ENCODE assay signal across 14 cellular contexts in the genomic region with DNA sequence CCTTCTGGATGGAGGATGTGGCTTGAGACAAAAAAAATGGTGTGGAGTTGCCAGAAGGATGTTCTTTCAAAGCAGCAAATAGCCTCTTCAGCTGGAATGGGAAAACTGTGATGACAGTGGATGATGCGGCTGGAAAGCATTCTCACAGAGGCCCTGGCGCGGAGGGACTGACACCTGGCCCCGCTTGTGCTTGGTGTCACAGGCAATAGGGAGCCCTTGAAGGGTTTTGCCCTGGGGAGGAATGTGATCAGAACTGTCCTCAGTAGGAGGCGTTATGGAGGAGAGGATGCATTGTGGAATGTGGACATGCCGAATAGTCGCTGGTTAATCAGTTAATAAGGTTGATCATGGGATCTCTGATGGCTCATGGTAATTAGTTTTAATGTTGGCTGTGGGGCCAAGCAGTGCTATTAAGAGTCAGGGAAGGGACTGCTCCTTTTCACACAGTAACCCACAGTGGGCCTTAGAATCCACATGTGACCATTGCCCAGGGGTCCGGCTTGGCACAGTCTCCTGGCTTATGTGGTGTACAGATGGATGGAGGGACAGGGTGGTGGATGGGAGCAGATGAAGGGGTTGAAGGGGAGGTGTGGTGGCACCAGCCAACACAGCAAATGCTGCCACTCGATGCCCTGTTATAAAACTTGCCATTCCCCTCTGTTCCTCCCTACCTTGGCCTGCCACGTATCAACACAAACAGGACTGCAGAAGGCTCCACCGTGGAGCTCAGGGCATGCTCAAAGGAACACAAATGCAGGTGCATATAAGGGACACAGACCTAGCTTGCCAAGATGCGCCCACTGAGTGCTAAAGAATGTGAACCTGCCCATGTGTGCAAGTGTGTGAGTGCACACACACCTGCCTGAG.
"Had no signal": no experiment of that assay in that cellular context is flagged by ENCODE, and none has a peak within 500 bp of the region (broad histone marks: within the 10 kb centered on the region; RNA-seq: fewer than 3 reads in every experiment).

No MANE protein-coding gene starts in this region.

- H3K4me2 ChIP-seq: neural progenitor cell, smooth muscle cell had no signal

- FAIRE-seq: keratinocyte had no signal

- H3K4me1 ChIP-seq: esophagus squamous epithelium, heart left ventricle, tibial nerve had no signal

- H3K36me3 Mint-ChIP-seq: neural progenitor cell; stimulated activated memory B cell treated with anti-CD40 and anti-IgM and Interleukin-4, amounts not matched to agents 10 μg/mL and 1 μg/mL and 100 μg/mL, for 72 hours had no signal

- ATAC-seq: heart left ventricle; stimulated activated memory B cell treated with anti-CD40 and anti-IgM and Interleukin-4, amounts not matched to agents 10 μg/mL and 1 μg/mL and 100 μg/mL, for 72 hours had no signal

- H3K27ac ChIP-seq: dorsolateral prefrontal cortex, esophagus squamous epithelium, heart left ventricle, neural progenitor cell, tibial nerve had no signal

- H3K4me3 ChIP-seq: dorsolateral prefrontal cortex, esophagus squamous epithelium, heart left ventricle, neural progenitor cell, smooth muscle cell, tibial nerve had no signal

- H3K4me3 Mint-ChIP-seq: stimulated activated memory B cell treated with anti-CD40 and anti-IgM and Interleukin-4, amounts not matched to agents 10 μg/mL and 1 μg/mL and 100 μg/mL, for 72 hours had no signal

- H3K4me1 Mint-ChIP-seq: stimulated activated memory B cell treated with anti-CD40 and anti-IgM and Interleukin-4, amounts not matched to agents 10 μg/mL and 1 μg/mL and 100 μg/mL, for 72 hours had no signal

- H3K27ac Mint-ChIP-seq: neural progenitor cell; stimulated activated memory B cell treated with anti-CD40 and anti-IgM and Interleukin-4, amounts not matched to agents 10 μg/mL and 1 μg/mL and 100 μg/mL, for 72 hours had no signal

- H3K9me3 Mint-ChIP-seq: neural progenitor cell; stimulated activated memory B cell treated with anti-CD40 and anti-IgM and Interleukin-4, amounts not matched to agents 10 μg/mL and 1 μg/mL and 100 μg/mL, for 72 hours had no signal

- H3K9ac ChIP-seq: neural progenitor cell had no signal

- DNase-seq: activated CD4-positive, alpha-beta T cell treated with anti-CD3 and anti-CD28 coated beads, Interleukin-2, amount 50 U/mL, for 4 hours; activated CD4-positive, CD25-positive, alpha-beta regulatory T cell treated with anti-CD3 and anti-CD28 coated beads, Interleukin-2, amount 50 U/mL, for 72 hours; activated naive CD4-positive, alpha-beta T cell treated with anti-CD3 and anti-CD28 coated beads, Interleukin-2, amount 50 U/mL, for 16 hours; amygdala; esophagus squamous epithelium; foreskin fibroblast; stimulated activated CD4-positive, alpha-beta T cell treated with anti-CD3 and anti-CD28 coated beads, Interleukin-1b, Interleukin-23, amount 100 ng/mL, for 48 hours had no signal

- H3K36me3 ChIP-seq: esophagus squamous epithelium, heart left ventricle, neural progenitor cell, tibial nerve had no signal

- H3K9me3 ChIP-seq: esophagus squamous epithelium, heart left ventricle, tibial nerve had no signal

- H2AFZ ChIP-seq: neural progenitor cell had no signal
